In genomic region chr19:2636897-2637683, GRCh38 we compare ENCODE assay signal across 8 cellular contexts.
DNase-seq lines count a peak whose midpoint lies in the region; ATAC-seq and TF ChIP-seq lines count a peak whose summit lies in the region.

No MANE protein-coding gene starts in this region.

- H3K4me3 Mint-ChIP-seq in WTC11: peak overlapping the region; percentile 63
- no peak overlapping the region for H3K4me3 Mint-ChIP-seq in immature natural killer cell

- no peaks in the 10 kb centered on the region for H3K36me3 ChIP-seq in HUES6 (ENCODE audit: control insufficient read depth, insufficient read depth, low read length)

- no peaks in the 10 kb centered on the region for H3K27me3 ChIP-seq in HUES6 (ENCODE audit: control insufficient read depth, insufficient read depth, low read length)

- H3K9me3 Mint-ChIP-seq in WTC11 (no peaks in the 10 kb centered on the region), immature natural killer cell (no peaks in the 10 kb centered on the region)

- POLR2A ChIA-PET in WTC11 (lab: Charles Lee): interaction anchor here (1.0 to 1.4 kb wide), 3 partner anchors 11 to 210 kb away, joined by 4 to 9 read pairs (median 7); partner anchors contain the start of genes GADD45B and TIMM13

- H3K27ac Mint-ChIP-seq in WTC11 (no peak overlapping the region), immature natural killer cell (no peak overlapping the region)

- H3K27me3 Mint-ChIP-seq in WTC11 (ENCODE audit: low read depth) (no peaks in the 10 kb centered on the region; the same call in 1 of the 2 replicates), immature natural killer cell (ENCODE audit: low read depth in 3 of 3) (peaks cover 0 to 3% (median 3%) of the 10 kb centered on the region in 3 donors)

- H3K36me3 Mint-ChIP-seq in WTC11: no peaks in the 10 kb centered on the region
- H3K36me3 Mint-ChIP-seq in immature natural killer cell: no peaks in the 10 kb centered on the region

- in situ Hi-C loops in T47D (cut with HindIII; ENCODE audit: low pct_unique_long_range_greater_than_20kb, low sequenced_read_pairs): no loop called here

- H3K4me1 ChIP-seq in HUES6 (ENCODE audit: control insufficient read depth, insufficient read depth, low read length): 0 out of 2 replicates have a peak, but pooled peaks cover 3% of the 10 kb centered on the region

- no peaks in the 10 kb centered on the region for H3K9me3 ChIP-seq in HUES6 (ENCODE audit: control insufficient read depth, insufficient read depth, low read depth, low read length)

- no peak overlapping the region for H3K27ac ChIP-seq in C4-2B
- no peak overlapping the region for H3K27ac ChIP-seq in HUES6 (ENCODE audit: low read depth, low read length)

- peak; percentile 76 for DNase-seq in WTC11 (ENCODE audit: low spot score)
- DNase-seq in T47D (ENCODE audit: low read depth in 1 of 2, low spot score in 1 of 2): peak; percentile 54 to 61
- DNase-seq in immature natural killer cell: peak; percentile 69 to 77 (median 75)
- DNase-seq in stimulated activated CD4-positive, alpha-beta T cell treated with anti-CD3 and anti-CD28 coated beads, Interleukin-15, amount 100 ng/mL, for 48 hours (ENCODE audit: low read depth in 2 of 2): peak; percentile 49 to 57

- ATAC-seq in WTC11 (peak; percentile 70), GM18867 (IDR thresholded peaks at IDR 0.05; ENCODE audit: unreplicated experiment) (no peak), GM18520 (IDR thresholded peaks at IDR 0.05; ENCODE audit: unreplicated experiment) (no peak)

- peak overlapping the region; percentile 51 for H3K4me3 ChIP-seq in HUES6 (ENCODE audit: low read depth, low read length)

- no peak overlapping the region for H3K9ac ChIP-seq in HUES6 (ENCODE audit: low read length)

- CTCF ChIA-PET in WTC11 (lab: Charles Lee): interaction anchor here (0.5 to 3.1 kb wide), 56 partner anchors 9 to 1096 kb away, joined by 3 to 38 read pairs (median 4); partner anchors contain the start of genes DIRAS1, GADD45B, GNG7 and LMNB2

- H3K4me1 Mint-ChIP-seq in WTC11 (peaks cover 17% of the 10 kb centered on the region), immature natural killer cell (peaks cover 3 to 5% of the 10 kb centered on the region in 2 donors)

- TF ChIP-seq CTCF in C4-2B (conservative IDR thresholded peaks at IDR 0.05): peak; percentile 95
- peak; percentile 83; the same call in 1 of the 2 replicates for TF ChIP-seq CTCF in WTC11 (IDR thresholded peaks at IDR 0.05)

TF ChIP-seq in WTC11, 78 proteins besides CTCF, POLR2A, EP300 and RAD21:
- TF ChIP-seq SOX15 (CRISPR knock-in tag; IDR thresholded peaks at IDR 0.05) (no peak), PRDM15 (CRISPR knock-in tag; IDR thresholded peaks at IDR 0.05) (no peak), ARID4B (CRISPR knock-in tag; IDR thresholded peaks at IDR 0.05; ENCODE audit: borderline replicate concordance) (no peak), GABPB1 (CRISPR knock-in tag; IDR thresholded peaks at IDR 0.05) (no peak), HMGXB4 (CRISPR knock-in tag; IDR thresholded peaks at IDR 0.05) (no peak), RELA (CRISPR knock-in tag; IDR thresholded peaks at IDR 0.05; ENCODE audit: borderline replicate concordance) (no peak), ELF4 (CRISPR knock-in tag; IDR thresholded peaks at IDR 0.05; ENCODE audit: low read depth) (no peak), ZNF281 (CRISPR knock-in tag; IDR thresholded peaks at IDR 0.05) (no peak)
